Comparison of ENCODE assay signal across 10 cellular contexts in the genomic region with DNA sequence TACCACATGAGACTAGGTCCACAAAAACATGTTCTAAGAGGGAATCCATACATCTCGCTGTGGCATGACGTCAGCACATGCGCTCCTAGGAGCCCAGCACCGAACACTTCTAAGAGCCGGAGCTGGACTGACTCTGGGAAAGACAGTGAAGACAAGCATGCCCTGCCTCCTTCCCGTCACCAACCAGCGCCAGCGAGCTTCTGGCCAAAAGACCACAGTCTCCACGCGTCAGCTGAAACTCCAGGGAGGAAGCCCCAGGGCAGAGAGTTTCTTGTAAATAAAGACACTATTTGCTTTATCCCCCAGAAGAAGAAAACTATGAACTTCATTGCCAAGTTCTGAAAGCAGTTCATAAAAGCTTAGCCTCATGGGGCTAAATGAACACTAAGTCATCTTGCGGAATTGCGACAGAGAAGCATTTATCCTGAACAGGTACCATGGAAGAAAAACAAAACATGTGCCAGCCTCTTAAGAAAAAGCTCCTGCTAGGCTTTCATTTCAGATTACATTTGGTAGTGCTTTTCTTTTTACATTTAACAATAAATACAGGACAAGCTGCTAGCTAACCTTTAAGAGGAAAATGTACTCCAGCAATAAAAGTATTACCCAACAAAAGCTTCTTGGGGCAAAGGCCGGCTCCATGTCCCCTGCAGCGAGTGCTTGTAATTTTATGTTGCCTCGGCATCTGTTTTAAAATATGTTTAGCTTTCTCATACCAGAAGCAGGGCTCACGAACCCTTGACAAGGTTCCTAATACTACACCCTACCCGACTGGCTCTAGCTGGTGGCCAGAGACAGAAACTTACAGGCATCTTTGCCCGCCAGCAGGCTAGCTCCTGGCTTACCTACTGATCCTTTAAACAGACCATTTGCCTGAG.
A peak's percentile ranks its signal among the peaks of the same experiment; 100 is the strongest.
DNase-seq lines count a peak whose midpoint lies in the region; ATAC-seq and TF ChIP-seq lines count a peak whose summit lies in the region.
"Had no signal": no experiment of that assay in that cellular context is flagged by ENCODE, and none has a peak within 500 bp of the region (broad histone marks: within the 10 kb centered on the region; RNA-seq: fewer than 3 reads in every experiment).

No MANE protein-coding gene starts in this region.

- no peak overlapping the region for H3K23ac ChIP-seq in IMR-90 (ENCODE audit: low read depth, low read length)

- no peak overlapping the region for H2BK120ac ChIP-seq in IMR-90 (ENCODE audit: low read depth, low read length)

- H4K20me1 ChIP-seq in IMR-90 (ENCODE audit: insufficient read depth, low read length) = peaks cover 2% of the 10 kb centered on the region; the same call in 1 of the 2 replicates
- H4K20me1 ChIP-seq in PC-9 (ENCODE audit: insufficient read depth) = no peaks in the 10 kb centered on the region

- H3K14ac ChIP-seq in IMR-90 (replicated peaks; ENCODE audit: low read depth, low read length) = no peak overlapping the region

- dilution Hi-C loops in IMR-90 (cut with HindIII; ENCODE audit: low sequenced_read_pairs, unreplicated experiment) = no loop called here

- no peak for TF ChIP-seq POLR2A in IMR-90 (IDR thresholded peaks at IDR 0.05; ENCODE audit: low read depth, low read length)

- no peak for TF ChIP-seq RAD21 in IMR-90 (IDR thresholded peaks at IDR 0.05; ENCODE audit: low read length)

- H4K91ac ChIP-seq in IMR-90 (ENCODE audit: insufficient read depth, low read depth, low read length) = no peak overlapping the region

- no peak overlapping the region for H4K8ac ChIP-seq in IMR-90 (ENCODE audit: low read depth in 2 of 2, low read length in 2 of 2)

- no peak overlapping the region for H3K18ac ChIP-seq in IMR-90 (ENCODE audit: low read depth, low read length)

- no peak overlapping the region for H3K4me3 Mint-ChIP-seq in chondrocyte (ENCODE audit: unreplicated experiment)

- H2AFZ ChIP-seq in IMR-90 (replicated peaks; ENCODE audit: low read length, poor library complexity) (no peak overlapping the region), PC-9 (no peak overlapping the region)

- in situ Hi-C loops in IMR-90 (cut with MboI; ENCODE audit: low sequenced_read_pairs) = no loop called here

- no peak overlapping the region for H2BK15ac ChIP-seq in IMR-90 (ENCODE audit: low read depth, low read length)

- DNase-seq in A673 (ENCODE audit: low spot score) = peak; percentile 16
- no peak for DNase-seq in IMR-90
- DNase-seq in chondrocyte (ENCODE audit: low spot score) = no peak
- DNase-seq in mucosa of gallbladder (ENCODE audit: low spot score) = peak; percentile 39
- DNase-seq in PC-9 = no peak
- DNase-seq in NCI-H2029 (lab: John Stamatoyannopoulos, UW) = no peak
- DNase-seq: DMS 273 treated with DMSO at 0.1 percent for 48 hours, OCI-M1 had no signal

- no peaks in the 10 kb centered on the region for H3K27me3 Mint-ChIP-seq in chondrocyte (ENCODE audit: low read depth)

- H3K27me3 ChIP-seq in A673 (replicated peaks; ENCODE audit: insufficient read depth, low read depth, low read length, poor library complexity) (no peaks in the 10 kb centered on the region), IMR-90 (ENCODE audit: control insufficient read depth, insufficient read depth, low read length) (no peaks in the 10 kb centered on the region), PC-9 (ENCODE audit: insufficient read depth, low read depth) (no peaks in the 10 kb centered on the region)

- H3K36me3 ChIP-seq in A673 (ENCODE audit: insufficient read depth, low read length, poor library complexity, severe bottlenecking) (no peaks in the 10 kb centered on the region), IMR-90 (ENCODE audit: control insufficient read depth, insufficient read depth, low read length) (peaks cover 13% of the 10 kb centered on the region), PC-9 (ENCODE audit: low read depth) (no peaks in the 10 kb centered on the region)

- no peaks in the 10 kb centered on the region for H3K9me3 Mint-ChIP-seq in chondrocyte (ENCODE audit: low read depth)

- H3K27ac ChIP-seq in A673 (ENCODE audit: low read depth, low read length, poor library complexity, severe bottlenecking) = no peak overlapping the region
- H3K27ac ChIP-seq in IMR-90 (ENCODE audit: insufficient read depth, low read length) = peak overlapping the region; percentile 30; the same call in 1 of the 2 replicates
- no peak overlapping the region for H3K27ac ChIP-seq in PC-9

- peaks cover 6% of the 10 kb centered on the region for H3F3A ChIP-seq in PC-9 (ENCODE audit: insufficient read depth, low read depth)

- 92% methylated on average over 5 of the region's 18 CpGs; no CpG with 5 or more reads in 1 of the 2 experiments for WGBS in IMR-90 (ENCODE audit: extremely low coverage in 2 of 2, insufficient read length in 1 of 2), 2 experiments

- peak overlapping the region; percentile 15 for H2AK9ac ChIP-seq in IMR-90 (replicated peaks; ENCODE audit: low read depth, low read length, poor library complexity)

- BruUV-seq in A673 (replicated peaks; lab: Mats Ljungman, UMichigan) = no TSS peak
- no TSS peak for BruUV-seq in IMR-90 (replicated peaks; lab: Mats Ljungman, UMichigan)
- no TSS peak for BruUV-seq in PC-9 (replicated peaks; lab: Mats Ljungman, UMichigan)

- peaks cover 8% of the 10 kb centered on the region; the same call in 1 of the 2 replicates for H3K9me1 ChIP-seq in IMR-90 (ENCODE audit: insufficient read depth, low read length)

- no peak overlapping the region for H2BK5ac ChIP-seq in IMR-90 (ENCODE audit: low read depth, low read length, poor library complexity, severe bottlenecking)

- H3K4me3 ChIP-seq in A673 (ENCODE audit: low read depth, low read length, poor library complexity, severe bottlenecking) (no peak overlapping the region), IMR-90 (ENCODE audit: insufficient read depth, low read depth, low read length) (no peak overlapping the region), PC-9 (no peak overlapping the region)

- no peak overlapping the region for H3K56ac ChIP-seq in IMR-90 (ENCODE audit: extremely low read depth, insufficient read depth, low read length)

- H3K79me1 ChIP-seq in IMR-90 (ENCODE audit: low read depth in 1 of 2, low read length in 2 of 2) = peaks cover 10 to 35% of the 10 kb centered on the region in 2 experiments; a peak in 3 of 4 replicates

- CTCF ChIA-PET in A673 (lab: Charles Lee) (no interaction called here), IMR-90 (lab: Yijun Ruan, JAX) (no interaction called here), PC-9 (lab: Charles Lee) (no interaction called here)

- H3K4me2 ChIP-seq in IMR-90 (ENCODE audit: low read depth, low read length) (no peak overlapping the region), PC-9 (no peak overlapping the region)

- peak; percentile 66 for ATAC-seq in IMR-90 (ENCODE audit: low read depth)
- ATAC-seq in HG03432 (IDR thresholded peaks at IDR 0.05; ENCODE audit: unreplicated experiment) = no peak
- ATAC-seq in HG02870 (IDR thresholded peaks at IDR 0.05; ENCODE audit: unreplicated experiment) = no peak

- peak; percentile 22; the same call in 1 of the 2 replicates for TF ChIP-seq CTCF in A673 (conservative IDR thresholded peaks at IDR 0.05; ENCODE audit: low read depth, low read length)
- 0 out of 2 replicates have a peak, but pooled peaks have one; percentile 5 for TF ChIP-seq CTCF in IMR-90 (conservative IDR thresholded peaks at IDR 0.05; ENCODE audit: low read depth, low read length)
- peak; percentile 76 for TF ChIP-seq CTCF in chondrocyte (IDR thresholded peaks at IDR 0.05)
- TF ChIP-seq CTCF in PC-9 (conservative IDR thresholded peaks at IDR 0.05) = no peak

- H3K36me3 Mint-ChIP-seq in chondrocyte (ENCODE audit: low read depth) = peaks cover 15% of the 10 kb centered on the region

- no peak overlapping the region for H3K4ac ChIP-seq in IMR-90 (ENCODE audit: low read depth, low read length)

- POLR2A ChIA-PET in A673 (lab: Charles Lee; ENCODE audit: low non-redundant PET) = no interaction called here
- POLR2A ChIA-PET in IMR-90 (lab: Charles Lee; ENCODE audit: unreplicated experiment) = no interaction called here
- POLR2A ChIA-PET in PC-9 (lab: Charles Lee; ENCODE audit: unreplicated experiment) = no interaction called here

- H2BK20ac ChIP-seq in IMR-90 (ENCODE audit: low read depth, low read length) = no peak overlapping the region

- H3K4me1 ChIP-seq in A673 (ENCODE audit: insufficient read depth, low read length, poor library complexity, severe bottlenecking) (peaks cover 11% of the 10 kb centered on the region), IMR-90 (ENCODE audit: control insufficient read depth, insufficient read depth, low read length) (peaks cover 10% of the 10 kb centered on the region), PC-9 (replicated peaks; ENCODE audit: insufficient read depth) (peaks cover 11% of the 10 kb centered on the region)

- intact Hi-C loops in A673 (cut with micrococcal nuclease; ENCODE audit: unreplicated experiment) (no loop called here), IMR-90 (cut with micrococcal nuclease) (no loop called here), PC-9 (cut with micrococcal nuclease; ENCODE audit: unreplicated experiment) (no loop called here)

- no peak overlapping the region for H3K9ac ChIP-seq in IMR-90 (ENCODE audit: low read depth, low read length)

- H3K27ac Mint-ChIP-seq in chondrocyte (ENCODE audit: unreplicated experiment) = peak overlapping the region; percentile 90

- H3K9me3 ChIP-seq in A673 (ENCODE audit: low read depth, low read length, poor library complexity, severe bottlenecking) (no peaks in the 10 kb centered on the region), IMR-90 (ENCODE audit: control insufficient read depth, insufficient read depth, low read length) (no peaks in the 10 kb centered on the region), PC-9 (ENCODE audit: insufficient read depth, low read depth) (no peaks in the 10 kb centered on the region)

- no peaks in the 10 kb centered on the region for H3K79me2 ChIP-seq in PC-9 (ENCODE audit: low read depth)

- no peak overlapping the region for H4K5ac ChIP-seq in IMR-90 (ENCODE audit: low read depth, low read length)

- peaks cover 30% of the 10 kb centered on the region for H3K4me1 Mint-ChIP-seq in chondrocyte (ENCODE audit: low read depth)

- no peaks in the 10 kb centered on the region for H3K9me2 ChIP-seq in PC-9 (ENCODE audit: insufficient read depth)

- H2AK5ac ChIP-seq in IMR-90 (ENCODE audit: low read depth, low read length) = 0 out of 2 replicates have a peak overlapping the region, but pooled peaks have one; percentile 14

TF ChIP-seq in IMR-90, 13 proteins besides CTCF, POLR2A, EP300 and RAD21 (continues in another document):
- TF ChIP-seq MAFK (IDR thresholded peaks at IDR 0.05; ENCODE audit: low read depth, low read length) (no peak), CEBPB (IDR thresholded peaks at IDR 0.05; ENCODE audit: low read depth, low read length) (no peak), MXI1 (IDR thresholded peaks at IDR 0.05; ENCODE audit: borderline replicate concordance, low read depth, low read length) (no peak), SMC3 (IDR thresholded peaks at IDR 0.05; ENCODE audit: low read depth, low read length) (no peak), RFX5 (IDR thresholded peaks at IDR 0.05; ENCODE audit: low read depth, low read length) (no peak), NFE2L2 (IDR thresholded peaks at IDR 0.05; ENCODE audit: low read depth, low read length) (no peak), CHD1 (IDR thresholded peaks at IDR 0.05; ENCODE audit: low read depth, low read length) (no peak)

Comparison
In these comparisons a context has a peak if more than half of its experiments do, and no peak if none do; other contexts are left out.
1. DNase-seq: peak in A673 (single experiment) and mucosa of gallbladder (single experiment); none in IMR-90 (single experiment), chondrocyte (single experiment), PC-9 (0 of 2) and NCI-H2029 (single experiment).